25 cellular contexts compared by ENCODE assay signal in genomic region chr10:133129854-133130495, GRCh38. TPM values are rescaled to one million over a fixed set of nuclear protein-coding genes. Genes with fewer than 3 reads are reported as not detected.
"Had no signal": no experiment of that assay in that cellular context is flagged by ENCODE, and none has a peak within 500 bp of the region (broad histone marks: within the 10 kb centered on the region; RNA-seq: fewer than 3 reads in every experiment).

No MANE protein-coding gene starts in this region.

- H3K9me3 ChIP-seq: adrenal gland, breast epithelium, heart right ventricle, upper lobe of right lung had no signal

- H3K27me3 ChIP-seq: adrenal gland had no signal

- H3K4me3 ChIP-seq: adrenal gland, breast epithelium, heart right ventricle, lung, upper lobe of right lung had no signal

- DNase-seq: activated CD4-positive, alpha-beta T cell treated with anti-CD3 and anti-CD28 coated beads for 4 hours; activated CD4-positive, alpha-beta T cell treated with anti-CD3 and anti-CD28 coated beads, Interleukin-2, amount 50 U/mL, for 48 hours; activated CD4-positive, CD25-positive, alpha-beta regulatory T cell; erythroblast; foreskin fibroblast; heart right ventricle; islet precursor cell; left colon; naive B cell; occipital lobe; retina; stimulated activated CD4-positive, alpha-beta T cell treated with anti-CD3 and anti-CD28 coated beads, Interleukin-4, amount 100 ng/mL, for 24 hours; stimulated activated naive CD8-positive, alpha-beta T cell treated with anti-CD3 and anti-CD28 coated beads, Interleukin-15, Interleukin-2, amounts not matched to agents 100 U/mL and 50 U/mL, for 24 hours; SW 1271 had no signal

- H3K27ac ChIP-seq: adrenal gland, breast epithelium, heart right ventricle, upper lobe of right lung had no signal

- H3K36me3 ChIP-seq: adrenal gland, breast epithelium, heart right ventricle, upper lobe of right lung had no signal

- H3K4me1 ChIP-seq: adrenal gland, breast epithelium, upper lobe of right lung had no signal

- FAIRE-seq: endometrium had no signal

RNA-seq across cellular contexts. Expression of gene KNDC1, which starts 30.0 kb away (rescaled TPM):
- total RNA-seq: subcutaneous adipose tissue had no signal

RNA-seq across cellular contexts. Expression of gene ADGRA1, which starts 42.3 kb away (rescaled TPM):
- total RNA-seq: activated T-helper 1 cell treated with anti-CD3 and anti-CD28 coated beads, Interleukin-12 subunit alpha, Interleukin-12 subunit beta, Interleukin-2, Interleukin-4 antibody, amounts not matched to agents 30 ng/mL and 10 ng/mL and 1 ng/mL, durations not matched to agents 14 hours and 24 hours and 36 hours; fibroblast of lung; left colon; mesenteric fat pad; mucosa of gallbladder; T-helper 17 cell; upper lobe of right lung had no signal
- polyA plus RNA-seq: fibroblast of lung had no signal
